ENCODE assay signal across 20 cellular contexts in genomic region chr1:3945222-3945621, GRCh38. TPM values are rescaled to one million over a fixed set of nuclear protein-coding genes. Genes with fewer than 3 reads are reported as not detected.
DNase-seq lines count a peak whose midpoint lies in the region; ATAC-seq and TF ChIP-seq lines count a peak whose summit lies in the region.
"Had no signal": no experiment of that assay in that cellular context is flagged by ENCODE, and none has a peak within 500 bp of the region (broad histone marks: within the 10 kb centered on the region; RNA-seq: fewer than 3 reads in every experiment).

No MANE protein-coding gene starts in this region.

- no peak overlapping the region for H3K4me2 ChIP-seq in H9 (ENCODE audit: insufficient read depth, insufficient read length, low read length)

- TF ChIP-seq CTCF in H9 (conservative IDR thresholded peaks at IDR 0.05) (no peak), endothelial cell (IDR thresholded peaks at IDR 0.05; ENCODE audit: unreplicated experiment) (no peak), mucosa of descending colon (IDR thresholded peaks at IDR 0.05) (no peak), WTC11 (IDR thresholded peaks at IDR 0.05) (no peak)

- H3K4me3 Mint-ChIP-seq in H9 (peak overlapping the region in 1 of 2 experiments; percentile 21; a peak in 1 of 5 replicates), endothelial cell (ENCODE audit: unreplicated experiment) (peak overlapping the region; percentile 22), WTC11 (no peak overlapping the region)
- H3K4me3 Mint-ChIP-seq in stimulated activated memory B cell treated with anti-CD40 and anti-IgM and Interleukin-4, amounts not matched to agents 10 μg/mL and 1 μg/mL and 100 μg/mL, for 72 hours: no peak overlapping the region
- H3K4me3 Mint-ChIP-seq in activated T-helper 1 cell treated with anti-CD3 and anti-CD28 coated beads, Interleukin-12 subunit alpha, Interleukin-12 subunit beta, Interleukin-2, Interleukin-4 antibody, amounts not matched to agents 30 ng/mL and 10 ng/mL and 1 ng/mL, durations not matched to agents 14 hours and 24 hours and 36 hours: no peak overlapping the region
- H3K4me3 Mint-ChIP-seq: CD4-positive, CD25-positive, alpha-beta regulatory T cell; CD8-positive, alpha-beta memory T cell had no signal

- H3K27me3 ChIP-seq in H9 (ENCODE audit: insufficient read depth, low read length) (no peaks in the 10 kb centered on the region), SJCRH30 (no peaks in the 10 kb centered on the region)
- H3K27me3 ChIP-seq: BE2C had no signal

- H3K4me3 ChIP-seq in SJCRH30 (no peak overlapping the region), mucosa of descending colon (no peak overlapping the region)
- H3K4me3 ChIP-seq: GM23248 had no signal

- H3K9me3 Mint-ChIP-seq in H9 (peaks cover 3 to 13% of the 10 kb centered on the region in 2 experiments; a peak in 2 of 5 replicates), endothelial cell (ENCODE audit: unreplicated experiment) (peaks cover 17% of the 10 kb centered on the region), WTC11 (peaks cover 73% of the 10 kb centered on the region)
- peaks cover 4% of the 10 kb centered on the region for H3K9me3 Mint-ChIP-seq in stimulated activated memory B cell treated with anti-CD40 and anti-IgM and Interleukin-4, amounts not matched to agents 10 μg/mL and 1 μg/mL and 100 μg/mL, for 72 hours
- no peaks in the 10 kb centered on the region for H3K9me3 Mint-ChIP-seq in activated T-helper 1 cell treated with anti-CD3 and anti-CD28 coated beads, Interleukin-12 subunit alpha, Interleukin-12 subunit beta, Interleukin-2, Interleukin-4 antibody, amounts not matched to agents 30 ng/mL and 10 ng/mL and 1 ng/mL, durations not matched to agents 14 hours and 24 hours and 36 hours
- H3K9me3 Mint-ChIP-seq: CD8-positive, alpha-beta memory T cell had no signal

- peaks cover 16 to 18% of the 10 kb centered on the region in 2 experiments for H3K4me1 Mint-ChIP-seq in H9
- no peaks in the 10 kb centered on the region for H3K4me1 Mint-ChIP-seq in endothelial cell (ENCODE audit: unreplicated experiment)
- H3K4me1 Mint-ChIP-seq in stimulated activated memory B cell treated with anti-CD40 and anti-IgM and Interleukin-4, amounts not matched to agents 10 μg/mL and 1 μg/mL and 100 μg/mL, for 72 hours: no peaks in the 10 kb centered on the region
- no peaks in the 10 kb centered on the region for H3K4me1 Mint-ChIP-seq in WTC11
- no peaks in the 10 kb centered on the region for H3K4me1 Mint-ChIP-seq in activated T-helper 1 cell treated with anti-CD3 and anti-CD28 coated beads, Interleukin-12 subunit alpha, Interleukin-12 subunit beta, Interleukin-2, Interleukin-4 antibody, amounts not matched to agents 30 ng/mL and 10 ng/mL and 1 ng/mL, durations not matched to agents 14 hours and 24 hours and 36 hours (ENCODE audit: low read depth)
- H3K4me1 Mint-ChIP-seq: CD4-positive, CD25-positive, alpha-beta regulatory T cell; CD8-positive, alpha-beta memory T cell had no signal

- H4K20me1 ChIP-seq in H9 (ENCODE audit: control insufficient read depth, insufficient read depth, insufficient read length): no peaks in the 10 kb centered on the region

- no peak overlapping the region for H3K14ac ChIP-seq in H9 (ENCODE audit: insufficient read depth, low read length)

- no peaks in the 10 kb centered on the region for H3K79me2 ChIP-seq in H9 (ENCODE audit: insufficient read depth, low read length)

- H3K23ac ChIP-seq in H9 (ENCODE audit: insufficient read length, low read depth, low read length): no peak overlapping the region

- POLR2A ChIA-PET in WTC11 (lab: Charles Lee): no interaction called here

- no peak overlapping the region for H4K5ac ChIP-seq in H9 (ENCODE audit: insufficient read length, low read depth, low read length)

- peak; percentile 17 for ATAC-seq in stimulated activated memory B cell treated with anti-CD40 and anti-IgM and Interleukin-4, amounts not matched to agents 10 μg/mL and 1 μg/mL and 100 μg/mL, for 72 hours
- ATAC-seq in mucosa of descending colon (no peak), WTC11 (no peak)

- H3K9ac ChIP-seq in H9 (ENCODE audit: extremely low read depth, insufficient read length, low read length): no peak overlapping the region
- H3K9ac ChIP-seq: GM23248 had no signal

- no peak overlapping the region for H3K56ac ChIP-seq in H9 (ENCODE audit: insufficient read length, low read depth, low read length)

- no peak overlapping the region for H2BK12ac ChIP-seq in H9 (ENCODE audit: insufficient read length, low read depth, low read length)

- H3K9me3 ChIP-seq in H9 (ENCODE audit: control insufficient read depth, low read depth, low read length): no peaks in the 10 kb centered on the region
- H3K9me3 ChIP-seq in SJCRH30 (replicated peaks): peaks cover 5% of the 10 kb centered on the region; the same call in 1 of the 2 replicates
- no peaks in the 10 kb centered on the region for H3K9me3 ChIP-seq in mucosa of descending colon
- H3K9me3 ChIP-seq: BE2C had no signal

- H3K4ac ChIP-seq in H9 (ENCODE audit: low read depth, low read length): no peak overlapping the region

- no peak overlapping the region for H2AFZ ChIP-seq in H9 (ENCODE audit: low read length)
- H2AFZ ChIP-seq: GM23248 had no signal

- H3K4me1 ChIP-seq in H9 (ENCODE audit: insufficient read depth, low read length) (no peaks in the 10 kb centered on the region), SJCRH30 (peaks cover 51% of the 10 kb centered on the region), mucosa of descending colon (ENCODE audit: low read depth) (no peaks in the 10 kb centered on the region)
- H3K4me1 ChIP-seq: BE2C had no signal

- no peak overlapping the region for H3T11ph ChIP-seq in H9 (ENCODE audit: low read length)

- H3K36me3 Mint-ChIP-seq in H9 (ENCODE audit: insufficient read depth in 1 of 3, low read depth in 3 of 3) (peaks cover 0 to 3% (median 0%) of the 10 kb centered on the region in 3 experiments; a peak in 1 of 7 replicates), endothelial cell (ENCODE audit: low read depth, unreplicated experiment) (peaks cover 3% of the 10 kb centered on the region), WTC11 (peaks cover 68% of the 10 kb centered on the region)
- no peaks in the 10 kb centered on the region for H3K36me3 Mint-ChIP-seq in stimulated activated memory B cell treated with anti-CD40 and anti-IgM and Interleukin-4, amounts not matched to agents 10 μg/mL and 1 μg/mL and 100 μg/mL, for 72 hours
- no peaks in the 10 kb centered on the region for H3K36me3 Mint-ChIP-seq in activated T-helper 1 cell treated with anti-CD3 and anti-CD28 coated beads, Interleukin-12 subunit alpha, Interleukin-12 subunit beta, Interleukin-2, Interleukin-4 antibody, amounts not matched to agents 30 ng/mL and 10 ng/mL and 1 ng/mL, durations not matched to agents 14 hours and 24 hours and 36 hours (ENCODE audit: low read depth)
- H3K36me3 Mint-ChIP-seq: CD4-positive, CD25-positive, alpha-beta regulatory T cell; CD8-positive, alpha-beta memory T cell had no signal

- no peaks in the 10 kb centered on the region for H3K36me3 ChIP-seq in SJCRH30
- H3K36me3 ChIP-seq in mucosa of descending colon (ENCODE audit: low read depth): no peaks in the 10 kb centered on the region
- H3K36me3 ChIP-seq: BE2C had no signal

- H3K27me3 Mint-ChIP-seq in H9 (ENCODE audit: low read depth): peaks cover 14% of the 10 kb centered on the region
- H3K27me3 Mint-ChIP-seq in endothelial cell (ENCODE audit: unreplicated experiment): peaks cover 8% of the 10 kb centered on the region
- peaks cover 34% of the 10 kb centered on the region for H3K27me3 Mint-ChIP-seq in stimulated activated memory B cell treated with anti-CD40 and anti-IgM and Interleukin-4, amounts not matched to agents 10 μg/mL and 1 μg/mL and 100 μg/mL, for 72 hours
- peaks cover 5% of the 10 kb centered on the region for H3K27me3 Mint-ChIP-seq in WTC11 (ENCODE audit: low read depth)
- H3K27me3 Mint-ChIP-seq in activated T-helper 1 cell treated with anti-CD3 and anti-CD28 coated beads, Interleukin-12 subunit alpha, Interleukin-12 subunit beta, Interleukin-2, Interleukin-4 antibody, amounts not matched to agents 30 ng/mL and 10 ng/mL and 1 ng/mL, durations not matched to agents 14 hours and 24 hours and 36 hours (ENCODE audit: insufficient read depth): no peaks in the 10 kb centered on the region
- H3K27me3 Mint-ChIP-seq: CD4-positive, CD25-positive, alpha-beta regulatory T cell had no signal

- H2BK15ac ChIP-seq in H9 (ENCODE audit: low read depth, low read length): no peak overlapping the region

- no peaks in the 10 kb centered on the region for H3K23me2 ChIP-seq in H9 (ENCODE audit: insufficient read length, low read depth, low read length, poor library complexity, severe bottlenecking)

- CTCF ChIA-PET in WTC11 (lab: Charles Lee): no interaction called here

- no peak overlapping the region for H3K18ac ChIP-seq in H9 (ENCODE audit: insufficient read length, low read depth, low read length)

- H4K8ac ChIP-seq in H9 (replicated peaks; ENCODE audit: insufficient read length, low read depth, low read length): no peak overlapping the region

- peak; percentile 15 for DNase-seq in H9
- no peak for DNase-seq in SJCRH30
- no peak for DNase-seq in endothelial cell (ENCODE audit: low spot score)
- no peak for DNase-seq in mucosa of descending colon
- DNase-seq in WTC11 (ENCODE audit: low spot score): no peak
- DNase-seq in activated CD4-positive, alpha-beta T cell treated with anti-CD3 and anti-CD28 coated beads, Interleukin-2, amount 50 U/mL, for 48 hours: no peak
- DNase-seq in activated T-helper 1 cell treated with anti-CD3 and anti-CD28 coated beads, Interleukin-12 subunit alpha, Interleukin-12 subunit beta, Interleukin-2, Interleukin-4 antibody, amounts not matched to agents 30 ng/mL and 10 ng/mL and 1 ng/mL, durations not matched to agents 14 hours and 24 hours and 36 hours (ENCODE audit: low spot score): no peak
- DNase-seq: ACHN; BE2C; C1 segment of cervical spinal cord; CD4-positive, CD25-positive, alpha-beta regulatory T cell; CD8-positive, alpha-beta memory T cell; COR-L47; DMS 273 treated with DMSO at 0.1 percent for 48 hours; DMS79; GDM1; GM23248; HCEC 1CT had no signal

- no peak overlapping the region for H2BK120ac ChIP-seq in H9 (ENCODE audit: low read depth, low read length, poor library complexity, severe bottlenecking)

- no CpG with 5 or more reads among the region's 12 CpGs for WGBS in H9 (ENCODE audit: extremely low coverage, insufficient read length, low lambda C conversion rate)

- H2BK5ac ChIP-seq in H9 (ENCODE audit: insufficient read length, low read length): no peak overlapping the region

- intact Hi-C loops in mucosa of descending colon (cut with DNase I, micrococcal nuclease): no loop called here
- intact Hi-C loops in activated T-helper 1 cell treated with anti-CD3 and anti-CD28 coated beads, Interleukin-12 subunit alpha, Interleukin-12 subunit beta, Interleukin-2, Interleukin-4 antibody, amounts not matched to agents 30 ng/mL and 10 ng/mL and 1 ng/mL, durations not matched to agents 14 hours and 24 hours and 36 hours (cut with micrococcal nuclease): no loop called here

- H3K27ac Mint-ChIP-seq in H9 (no peak overlapping the region), endothelial cell (ENCODE audit: unreplicated experiment) (no peak overlapping the region), WTC11 (no peak overlapping the region)
- H3K27ac Mint-ChIP-seq in stimulated activated memory B cell treated with anti-CD40 and anti-IgM and Interleukin-4, amounts not matched to agents 10 μg/mL and 1 μg/mL and 100 μg/mL, for 72 hours: no peak overlapping the region
- no peak overlapping the region for H3K27ac Mint-ChIP-seq in activated T-helper 1 cell treated with anti-CD3 and anti-CD28 coated beads, Interleukin-12 subunit alpha, Interleukin-12 subunit beta, Interleukin-2, Interleukin-4 antibody, amounts not matched to agents 30 ng/mL and 10 ng/mL and 1 ng/mL, durations not matched to agents 14 hours and 24 hours and 36 hours
- H3K27ac Mint-ChIP-seq: CD4-positive, CD25-positive, alpha-beta regulatory T cell; CD8-positive, alpha-beta memory T cell had no signal

- no peaks in the 10 kb centered on the region for H3K79me1 ChIP-seq in H9 (ENCODE audit: insufficient read depth, low read depth, low read length, poor library complexity, severe bottlenecking)

- no peak overlapping the region for H2BK20ac ChIP-seq in H9 (ENCODE audit: low read depth, low read length, poor library complexity, severe bottlenecking)

- H2AK5ac ChIP-seq in H9 (ENCODE audit: insufficient read length, low read length): no peak overlapping the region

- no peak overlapping the region for H4K91ac ChIP-seq in H9 (ENCODE audit: insufficient read length, low read depth, low read length)

- H3K27ac ChIP-seq in H9 (ENCODE audit: insufficient read length, low read depth, low read length) (no peak overlapping the region), SJCRH30 (peak overlapping the region; percentile 84)
- H3K27ac ChIP-seq: GM23248, HL-60 had no signal

RNA-seq across cellular contexts. Expression of gene C1orf174, which starts 45.1 kb away (rescaled TPM):
- total RNA-seq in H9 (2021): 20.6 and 21.1 TPM in 2 replicates
- 55.0 and 59.2 TPM in 2 replicates for total RNA-seq in SJCRH30 (2014; rRNA removed; shearing (Covaris generic))
- 25.6 TPM for total RNA-seq in endothelial cell (ENCODE audit: unreplicated experiment)
- total RNA-seq in mucosa of descending colon: 10 to 100 TPM; 19.3 to 23.7 (median 21.8) TPM
- total RNA-seq in WTC11 (2021): 24.2 to 25.2 TPM (median 25.1 TPM) in 3 replicates
- total RNA-seq in activated T-helper 1 cell treated with anti-CD3 and anti-CD28 coated beads, Interleukin-12 subunit alpha, Interleukin-12 subunit beta, Interleukin-2, Interleukin-4 antibody, amounts not matched to agents 30 ng/mL and 10 ng/mL and 1 ng/mL, durations not matched to agents 14 hours and 24 hours and 36 hours: 45.1 TPM in 2 replicates
